1 cellular context compared by ENCODE assay signal in genomic region chr2:74507926-74508520, GRCh38.
A peak's percentile ranks its signal among the peaks of the same experiment; 100 is the strongest.
TF ChIP-seq lines count a peak whose summit lies in the region.

No MANE protein-coding gene starts in this region.

TF ChIP-seq in K562, 482 proteins besides CTCF, POLR2A, EP300 and RAD21 (continued from another document and continues in another):
- TF ChIP-seq ZNF584 (CRISPR knock-in tag; IDR thresholded peaks at IDR 0.05; ENCODE audit: low read depth) (0 out of 2 replicates have a peak, but pooled peaks have one; percentile 58), MTA1 (IDR thresholded peaks at IDR 0.05; ENCODE audit: borderline replicate concordance) (0 out of 2 replicates have a peak, but pooled peaks have one; percentile 23), CBFB (CRISPR knock-in tag; IDR thresholded peaks at IDR 0.05) (no peak), NFRKB (IDR thresholded peaks at IDR 0.05; ENCODE audit: low read depth) (peak; percentile 62; the same call in 1 of the 2 replicates), ZBED1 (IDR thresholded peaks at IDR 0.05) (no peak), MBD2 (IDR thresholded peaks at IDR 0.05; ENCODE audit: borderline replicate concordance, low read depth) (no peak), PRDM10 (IDR thresholded peaks at IDR 0.05; ENCODE audit: partially characterized antibody) (peak; percentile 26), HEY1 (CRISPR knock-in tag; IDR thresholded peaks at IDR 0.05; ENCODE audit: borderline replicate concordance) (no peak), CREB3L1 (IDR thresholded peaks at IDR 0.05; ENCODE audit: borderline replicate concordance, low read depth) (peak; percentile 14; the same call in 1 of the 2 replicates), PYGO2 (tag; IDR thresholded peaks at IDR 0.05) (no peak), ATF2 (CRISPR knock-in tag; IDR thresholded peaks at IDR 0.05) (no peak), THAP12 (CRISPR knock-in tag; IDR thresholded peaks at IDR 0.05) (no peak), MGA (IDR thresholded peaks at IDR 0.05) (0 out of 2 replicates have a peak, but pooled peaks have one; percentile 31), BRD4 (IDR thresholded peaks at IDR 0.05) (0 out of 2 replicates have a peak, but pooled peaks have one; percentile 62), ZNF57 (CRISPR knock-in tag; IDR thresholded peaks at IDR 0.05) (no peak), ATF3 (IDR thresholded peaks at IDR 0.05) (no peak), ATF3 (CRISPR knock-in tag; conservative IDR thresholded peaks at IDR 0.05) (peak; percentile 71; the same call in 1 of the 2 replicates), DACH1 (IDR thresholded peaks at IDR 0.05; ENCODE audit: partially characterized antibody) (no peak), RBFOX2 (IDR thresholded peaks at IDR 0.05; ENCODE audit: low read depth, low read length) (peak; percentile 51), FOXJ2 (tag; IDR thresholded peaks at IDR 0.05) (no peak), SMARCE1 (IDR thresholded peaks at IDR 0.05) (0 out of 2 replicates have a peak, but pooled peaks have one; percentile 11), HDAC2 (IDR thresholded peaks at IDR 0.05) (0 out of 2 replicates have a peak, but pooled peaks have one; percentile 26), UBTF (IDR thresholded peaks at IDR 0.05; ENCODE audit: borderline replicate concordance in 1 of 2, low read depth in 2 of 2, low read length in 2 of 2) (0 out of 4 replicates have a peak, but pooled peaks have one; percentile 25 to 45), MLLT1 (IDR thresholded peaks at IDR 0.05) (no peak)
